In genomic region chr12:129911437-129912049, GRCh38 we compare ENCODE assay signal across 9 cellular contexts. TPM values are rescaled to one million over a fixed set of nuclear protein-coding genes. Genes with fewer than 3 reads are reported as not detected.
A peak's percentile ranks its signal among the peaks of the same experiment; 100 is the strongest.
DNase-seq lines count a peak whose midpoint lies in the region; ATAC-seq and TF ChIP-seq lines count a peak whose summit lies in the region.
"Had no signal": no experiment of that assay in that cellular context is flagged by ENCODE, and none has a peak within 500 bp of the region (broad histone marks: within the 10 kb centered on the region; RNA-seq: fewer than 3 reads in every experiment).

No MANE protein-coding gene starts in this region.

- no peaks in the 10 kb centered on the region for H3K9me3 Mint-ChIP-seq in CD4-positive, alpha-beta T cell

- no peaks in the 10 kb centered on the region for H3K9me3 ChIP-seq in CD4-positive, alpha-beta T cell (ENCODE audit: control insufficient read depth, low read length)
- no peaks in the 10 kb centered on the region for H3K9me3 ChIP-seq in lower lobe of right lung

- H3K27ac ChIP-seq in CD4-positive, alpha-beta T cell (ENCODE audit: low read depth, low read length): no peak overlapping the region
- H3K27ac ChIP-seq in lower lobe of right lung: no peak overlapping the region

- no peaks in the 10 kb centered on the region for H3K4me1 Mint-ChIP-seq in CD4-positive, alpha-beta T cell (ENCODE audit: low read depth)

- peaks cover 14% of the 10 kb centered on the region for H3K27me3 Mint-ChIP-seq in CD4-positive, alpha-beta T cell

- H3K36me3 Mint-ChIP-seq in CD4-positive, alpha-beta T cell (ENCODE audit: low read depth): no peaks in the 10 kb centered on the region

- no peaks in the 10 kb centered on the region for H3K36me3 ChIP-seq in lower lobe of right lung

- no peak overlapping the region for H3K4me3 ChIP-seq in lower lobe of right lung

- POLR2A ChIA-PET in CD4-positive, alpha-beta T cell (lab: Charles Lee): no interaction called here

- TF ChIP-seq CTCF in CD4-positive, alpha-beta T cell (IDR thresholded peaks at IDR 0.05): peak; percentile 24
- TF ChIP-seq CTCF in lower lobe of right lung (IDR thresholded peaks at IDR 0.05): peak; percentile 65

- ATAC-seq in CD4-positive, alpha-beta T cell (ENCODE audit: poor library complexity): no peak
- peak; percentile 79 for ATAC-seq in GM18511 (IDR thresholded peaks at IDR 0.05; ENCODE audit: unreplicated experiment)
- peak; percentile 72 for ATAC-seq in HG03196 (IDR thresholded peaks at IDR 0.05; ENCODE audit: unreplicated experiment)
- ATAC-seq in lower lobe of right lung: peak; percentile 77 to 86
- no peak for ATAC-seq in HG03520 (IDR thresholded peaks at IDR 0.05; ENCODE audit: unreplicated experiment)
- ATAC-seq in GM21723 (IDR thresholded peaks at IDR 0.05; ENCODE audit: unreplicated experiment): no peak

- no peak for DNase-seq in CD4-positive, alpha-beta T cell
- peak; percentile 65 for DNase-seq in NCI-H69 (lab: John Stamatoyannopoulos, UW)
- peak; percentile 14 for DNase-seq in cerebellar cortex (ENCODE audit: low spot score)
- peak; percentile 57 for DNase-seq in lower lobe of right lung

- intact Hi-C loops in CD4-positive, alpha-beta T cell (cut with DNase I, micrococcal nuclease): no loop called here
- intact Hi-C loops in lower lobe of right lung (cut with DNase I): no loop called here

- H3K4me1 ChIP-seq in lower lobe of right lung: no peaks in the 10 kb centered on the region

- no peaks in the 10 kb centered on the region for H3K27me3 ChIP-seq in CD4-positive, alpha-beta T cell (ENCODE audit: control insufficient read depth, insufficient read depth, low read length)
- peaks cover 6% of the 10 kb centered on the region for H3K27me3 ChIP-seq in lower lobe of right lung (ENCODE audit: low read depth)

- H3K4me3 Mint-ChIP-seq in CD4-positive, alpha-beta T cell: no peak overlapping the region

- CTCF ChIA-PET in CD4-positive, alpha-beta T cell (lab: Charles Lee): no interaction called here

- no peak overlapping the region for H3K27ac Mint-ChIP-seq in CD4-positive, alpha-beta T cell

RNA-seq across cellular contexts. Expression of gene TMEM132D, which starts 7.7 kb away (rescaled TPM):
- not detected for total RNA-seq in CD4-positive, alpha-beta T cell
- 0.06 TPM for total RNA-seq in lower lobe of right lung
- total RNA-seq: LHCN-M2 had no signal

Comparison
In these comparisons a context has a peak if more than half of its experiments do, and no peak if none do; other contexts are left out.
1. ATAC-seq: peak in GM18511 (single experiment), HG03196 (single experiment) and lower lobe of right lung (2 of 2); none in CD4-positive, alpha-beta T cell (single experiment), HG03520 (single experiment) and GM21723 (single experiment).
2. DNase-seq: peak in NCI-H69 (single experiment), cerebellar cortex (single experiment) and lower lobe of right lung (single experiment); none in CD4-positive, alpha-beta T cell (0 of 10).